Comparison of ENCODE assay signal across 11 cellular contexts in genomic region chr17:35743911-35744328, GRCh38. TPM values are rescaled to one million over a fixed set of nuclear protein-coding genes. Genes with fewer than 3 reads are reported as not detected.
DNase-seq lines count a peak whose midpoint lies in the region; ATAC-seq and TF ChIP-seq lines count a peak whose summit lies in the region.
"Had no signal": no experiment of that assay in that cellular context is flagged by ENCODE, and none has a peak within 500 bp of the region (broad histone marks: within the 10 kb centered on the region; RNA-seq: fewer than 3 reads in every experiment).

No MANE protein-coding gene starts in this region.

- no peaks in the 10 kb centered on the region for H3K9me3 ChIP-seq in tibial artery

- H3K27me3 ChIP-seq in tibial artery: peaks cover 0 to 79% of the 10 kb centered on the region in 2 donors

- no peak overlapping the region for H3K4me3 Mint-ChIP-seq in activated CD4-positive, alpha-beta memory T cell treated with anti-CD3 and anti-CD28 coated beads for 36 hours
- H3K4me3 Mint-ChIP-seq: activated T-cell treated with anti-CD3 and anti-CD28 coated beads, Interleukin-2, amount 50 U/mL, for 24 hours had no signal

- POLR2A ChIA-PET in activated CD4-positive, alpha-beta memory T cell treated with anti-CD3 and anti-CD28 coated beads for 36 hours (lab: Charles Lee): interaction anchor here (0.6 to 0.9 kb wide), 2 partner anchors 16 to 318 kb away, joined by 3 read pairs; no protein-coding TSS in a partner anchor

- CTCF ChIA-PET in activated CD4-positive, alpha-beta memory T cell treated with anti-CD3 and anti-CD28 coated beads for 36 hours (lab: Charles Lee): interaction anchor here (0.6 to 8.1 kb wide), 4 partner anchors 20 to 143 kb away, joined by 3 to 131 read pairs (median 6); partner anchors contain the start of gene TAF15

- ATAC-seq in HG02884 (IDR thresholded peaks at IDR 0.05; ENCODE audit: unreplicated experiment) (no peak), HG03159 (IDR thresholded peaks at IDR 0.05; ENCODE audit: unreplicated experiment) (no peak)
- ATAC-seq: foreskin keratinocyte had no signal

- H3K27me3 Mint-ChIP-seq in activated CD4-positive, alpha-beta memory T cell treated with anti-CD3 and anti-CD28 coated beads for 36 hours: peaks cover 36% of the 10 kb centered on the region

- DNase-seq in EL: peak; percentile 40
- peak; percentile 29 for DNase-seq in KG1 (lab: John Stamatoyannopoulos, UW)
- peak; percentile 39 for DNase-seq in activated CD4-positive, alpha-beta memory T cell treated with anti-CD3 and anti-CD28 coated beads for 36 hours
- DNase-seq in kidney tubule cell (ENCODE audit: low spot score): peak; percentile 29
- no peak for DNase-seq in tibial artery
- DNase-seq in stimulated activated naive CD4-positive, alpha-beta T cell treated with Interleukin-2 at 50 U/mL for 16 hours (lab: John Stamatoyannopoulos, UW): no peak
- DNase-seq: activated T-cell treated with anti-CD3 and anti-CD28 coated beads, Interleukin-2, amount 50 U/mL, for 24 hours; foreskin keratinocyte; NCI-H510A treated with DMSO at 0.1 percent for 48 hours had no signal

- intact Hi-C loops in activated CD4-positive, alpha-beta memory T cell treated with anti-CD3 and anti-CD28 coated beads for 36 hours (cut with micrococcal nuclease): loop anchor here (10.0 kb wide), 2 partner anchors 61 to 599 kb away; partner anchors contain the start of genes NLE1, TAF15 and UNC45B
- intact Hi-C loops in tibial artery (cut with DNase I; ENCODE audit: low total_unique reads): no loop called here

- H3K4me1 ChIP-seq in tibial artery: peaks cover 0 to 19% (median 7%) of the 10 kb centered on the region in 4 donors
- H3K4me1 ChIP-seq: foreskin keratinocyte had no signal

- no peak for TF ChIP-seq CTCF in tibial artery (IDR thresholded peaks at IDR 0.05)

- H3K27ac ChIP-seq in tibial artery: no peak overlapping the region
- H3K27ac ChIP-seq: foreskin keratinocyte had no signal

- no peak overlapping the region for H3K4me3 ChIP-seq in tibial artery

- H3K27ac Mint-ChIP-seq in activated CD4-positive, alpha-beta memory T cell treated with anti-CD3 and anti-CD28 coated beads for 36 hours: no peak overlapping the region
- H3K27ac Mint-ChIP-seq: activated T-cell treated with anti-CD3 and anti-CD28 coated beads, Interleukin-2, amount 50 U/mL, for 24 hours had no signal

- H3K9me3 Mint-ChIP-seq in activated CD4-positive, alpha-beta memory T cell treated with anti-CD3 and anti-CD28 coated beads for 36 hours: no peaks in the 10 kb centered on the region
- H3K9me3 Mint-ChIP-seq: activated T-cell treated with anti-CD3 and anti-CD28 coated beads, Interleukin-2, amount 50 U/mL, for 24 hours had no signal

- H3K4me1 Mint-ChIP-seq in activated CD4-positive, alpha-beta memory T cell treated with anti-CD3 and anti-CD28 coated beads for 36 hours (ENCODE audit: low read depth): peaks cover 5% of the 10 kb centered on the region

- no peaks in the 10 kb centered on the region for H3K36me3 Mint-ChIP-seq in activated CD4-positive, alpha-beta memory T cell treated with anti-CD3 and anti-CD28 coated beads for 36 hours

- H3K36me3 ChIP-seq in tibial artery: no peaks in the 10 kb centered on the region

RNA-seq across cellular contexts. Expression of gene GAS2L2, which starts 9.1 kb away (rescaled TPM):
- not detected for total RNA-seq in activated CD4-positive, alpha-beta memory T cell treated with anti-CD3 and anti-CD28 coated beads for 36 hours
- total RNA-seq: foreskin keratinocyte had no signal

RNA-seq across cellular contexts. Expression of gene RASL10B, which starts 12.5 kb away (rescaled TPM):
- total RNA-seq in activated CD4-positive, alpha-beta memory T cell treated with anti-CD3 and anti-CD28 coated beads for 36 hours: under 1 TPM; 0.26 to 0.73 TPM

RNA-seq across cellular contexts. Expression of gene C17orf50, which starts 16.8 kb away (rescaled TPM):
- total RNA-seq in activated CD4-positive, alpha-beta memory T cell treated with anti-CD3 and anti-CD28 coated beads for 36 hours: not detected
- total RNA-seq: foreskin keratinocyte had no signal

RNA-seq across cellular contexts. Expression of gene MMP28, which starts 51.5 kb away (rescaled TPM):
- not detected for total RNA-seq in activated CD4-positive, alpha-beta memory T cell treated with anti-CD3 and anti-CD28 coated beads for 36 hours

Comparison
In these comparisons a context has a peak if more than half of its experiments do, and no peak if none do; other contexts are left out.
1. DNase-seq: peak in EL (single experiment), KG1 (single experiment), activated CD4-positive, alpha-beta memory T cell treated with anti-CD3 and anti-CD28 coated beads for 36 hours (single experiment) and kidney tubule cell (single experiment); none in tibial artery (0 of 2) and stimulated activated naive CD4-positive, alpha-beta T cell treated with Interleukin-2 at 50 U/mL for 16 hours (single experiment).